1 cellular context compared by ENCODE assay signal in the genomic region with DNA sequence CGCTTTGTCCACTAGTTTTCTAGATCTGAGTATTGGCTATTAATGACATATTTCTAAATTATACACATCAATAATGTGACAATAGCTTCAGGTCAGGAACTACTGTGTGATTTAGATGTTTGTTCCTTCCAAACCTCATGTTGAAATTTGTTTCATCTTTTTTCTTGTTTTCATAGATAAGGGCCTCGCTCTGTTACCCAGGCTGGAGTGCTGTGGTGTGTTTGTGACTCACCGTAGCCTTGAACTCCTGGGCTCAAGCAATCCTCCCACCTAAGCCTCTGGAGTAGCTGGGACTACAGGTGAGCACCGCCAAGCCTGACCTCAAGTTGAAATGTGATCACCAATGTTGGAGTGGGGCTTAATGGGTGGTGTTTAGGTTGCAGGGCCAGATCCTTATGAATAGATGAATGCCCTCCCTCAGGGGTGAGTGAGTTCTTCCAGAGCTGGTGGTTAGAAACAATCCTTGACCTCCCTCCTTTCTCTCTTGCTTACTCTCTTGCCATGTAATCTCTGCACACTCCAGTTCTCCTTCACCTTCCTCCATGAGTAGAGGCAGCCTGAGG.
TF ChIP-seq lines count a peak whose summit lies in the region.

No MANE protein-coding gene starts in this region.

TF ChIP-seq in K562, 482 proteins besides CTCF, POLR2A, EP300 and RAD21 (continued from another document and continues in another):
- TF ChIP-seq ATF2 (CRISPR knock-in tag; IDR thresholded peaks at IDR 0.05) = no peak
- no peak for TF ChIP-seq KAT2B (IDR thresholded peaks at IDR 0.05; ENCODE audit: low read depth, low read length)
- TF ChIP-seq HDAC2 (IDR thresholded peaks at IDR 0.05) = no peak
- TF ChIP-seq, protein P1, sequence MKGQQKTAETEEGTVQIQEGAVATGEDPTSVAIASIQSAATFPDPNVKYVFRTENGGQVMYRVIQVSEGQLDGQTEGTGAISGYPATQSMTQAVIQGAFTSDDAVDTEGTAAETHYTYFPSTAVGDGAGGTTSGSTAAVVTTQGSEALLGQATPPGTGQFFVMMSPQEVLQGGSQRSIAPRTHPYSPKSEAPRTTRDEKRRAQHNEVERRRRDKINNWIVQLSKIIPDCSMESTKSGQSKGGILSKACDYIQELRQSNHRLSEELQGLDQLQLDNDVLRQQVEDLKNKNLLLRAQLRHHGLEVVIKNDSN (CRISPR knock-in tag; IDR thresholded peaks at IDR 0.05) = no peak
- TF ChIP-seq ILF3 (IDR thresholded peaks at IDR 0.05; ENCODE audit: borderline replicate concordance) = no peak
- TF ChIP-seq ZNF668 (CRISPR knock-in tag; IDR thresholded peaks at IDR 0.05) = no peak
- peak; percentile 27; the same call in 1 of the 2 replicates for TF ChIP-seq EGR1 (conservative IDR thresholded peaks at IDR 0.05)
- no peak for TF ChIP-seq RBM15 (IDR thresholded peaks at IDR 0.05; ENCODE audit: insufficient read depth, low read length)
- TF ChIP-seq, protein P2, sequence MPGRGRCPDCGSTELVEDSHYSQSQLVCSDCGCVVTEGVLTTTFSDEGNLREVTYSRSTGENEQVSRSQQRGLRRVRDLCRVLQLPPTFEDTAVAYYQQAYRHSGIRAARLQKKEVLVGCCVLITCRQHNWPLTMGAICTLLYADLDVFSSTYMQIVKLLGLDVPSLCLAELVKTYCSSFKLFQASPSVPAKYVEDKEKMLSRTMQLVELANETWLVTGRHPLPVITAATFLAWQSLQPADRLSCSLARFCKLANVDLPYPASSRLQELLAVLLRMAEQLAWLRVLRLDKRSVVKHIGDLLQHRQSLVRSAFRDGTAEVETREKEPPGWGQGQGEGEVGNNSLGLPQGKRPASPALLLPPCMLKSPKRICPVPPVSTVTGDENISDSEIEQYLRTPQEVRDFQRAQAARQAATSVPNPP (IDR thresholded peaks at IDR 0.05; ENCODE audit: borderline replicate concordance, insufficient read depth, insufficient read length) = no peak
- no peak for TF ChIP-seq ZNF511 (CRISPR knock-in tag; IDR thresholded peaks at IDR 0.05)
- no peak for TF ChIP-seq ZNF609 (CRISPR knock-in tag; IDR thresholded peaks at IDR 0.05; ENCODE audit: borderline replicate concordance)
- TF ChIP-seq GATAD2A (IDR thresholded peaks at IDR 0.05) = no peak
- no peak for TF ChIP-seq ZFPM2 (CRISPR knock-in tag; IDR thresholded peaks at IDR 0.05)
- no peak for TF ChIP-seq ELF2 (CRISPR knock-in tag; IDR thresholded peaks at IDR 0.05)
- TF ChIP-seq, protein P3, sequence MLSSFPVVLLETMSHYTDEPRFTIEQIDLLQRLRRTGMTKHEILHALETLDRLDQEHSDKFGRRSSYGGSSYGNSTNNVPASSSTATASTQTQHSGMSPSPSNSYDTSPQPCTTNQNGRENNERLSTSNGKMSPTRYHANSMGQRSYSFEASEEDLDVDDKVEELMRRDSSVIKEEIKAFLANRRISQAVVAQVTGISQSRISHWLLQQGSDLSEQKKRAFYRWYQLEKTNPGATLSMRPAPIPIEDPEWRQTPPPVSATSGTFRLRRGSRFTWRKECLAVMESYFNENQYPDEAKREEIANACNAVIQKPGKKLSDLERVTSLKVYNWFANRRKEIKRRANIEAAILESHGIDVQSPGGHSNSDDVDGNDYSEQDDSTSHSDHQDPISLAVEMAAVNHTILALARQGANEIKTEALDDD (IDR thresholded peaks at IDR 0.05) = peak; percentile 67; the same call in 1 of the 2 replicates
- TF ChIP-seq, protein P4, sequence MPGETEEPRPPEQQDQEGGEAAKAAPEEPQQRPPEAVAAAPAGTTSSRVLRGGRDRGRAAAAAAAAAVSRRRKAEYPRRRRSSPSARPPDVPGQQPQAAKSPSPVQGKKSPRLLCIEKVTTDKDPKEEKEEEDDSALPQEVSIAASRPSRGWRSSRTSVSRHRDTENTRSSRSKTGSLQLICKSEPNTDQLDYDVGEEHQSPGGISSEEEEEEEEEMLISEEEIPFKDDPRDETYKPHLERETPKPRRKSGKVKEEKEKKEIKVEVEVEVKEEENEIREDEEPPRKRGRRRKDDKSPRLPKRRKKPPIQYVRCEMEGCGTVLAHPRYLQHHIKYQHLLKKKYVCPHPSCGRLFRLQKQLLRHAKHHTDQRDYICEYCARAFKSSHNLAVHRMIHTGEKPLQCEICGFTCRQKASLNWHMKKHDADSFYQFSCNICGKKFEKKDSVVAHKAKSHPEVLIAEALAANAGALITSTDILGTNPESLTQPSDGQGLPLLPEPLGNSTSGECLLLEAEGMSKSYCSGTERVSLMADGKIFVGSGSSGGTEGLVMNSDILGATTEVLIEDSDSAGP (CRISPR knock-in tag; IDR thresholded peaks at IDR 0.05) = no peak
- no peak for TF ChIP-seq FIP1L1 (IDR thresholded peaks at IDR 0.05; ENCODE audit: low read depth, low read length, poor library complexity, severe bottlenecking)
- no peak for TF ChIP-seq ZNF239 (CRISPR knock-in tag; IDR thresholded peaks at IDR 0.05)
- no peak for TF ChIP-seq NELFE (IDR thresholded peaks at IDR 0.05; ENCODE audit: insufficient read depth, insufficient read length)
- TF ChIP-seq, protein P5, sequence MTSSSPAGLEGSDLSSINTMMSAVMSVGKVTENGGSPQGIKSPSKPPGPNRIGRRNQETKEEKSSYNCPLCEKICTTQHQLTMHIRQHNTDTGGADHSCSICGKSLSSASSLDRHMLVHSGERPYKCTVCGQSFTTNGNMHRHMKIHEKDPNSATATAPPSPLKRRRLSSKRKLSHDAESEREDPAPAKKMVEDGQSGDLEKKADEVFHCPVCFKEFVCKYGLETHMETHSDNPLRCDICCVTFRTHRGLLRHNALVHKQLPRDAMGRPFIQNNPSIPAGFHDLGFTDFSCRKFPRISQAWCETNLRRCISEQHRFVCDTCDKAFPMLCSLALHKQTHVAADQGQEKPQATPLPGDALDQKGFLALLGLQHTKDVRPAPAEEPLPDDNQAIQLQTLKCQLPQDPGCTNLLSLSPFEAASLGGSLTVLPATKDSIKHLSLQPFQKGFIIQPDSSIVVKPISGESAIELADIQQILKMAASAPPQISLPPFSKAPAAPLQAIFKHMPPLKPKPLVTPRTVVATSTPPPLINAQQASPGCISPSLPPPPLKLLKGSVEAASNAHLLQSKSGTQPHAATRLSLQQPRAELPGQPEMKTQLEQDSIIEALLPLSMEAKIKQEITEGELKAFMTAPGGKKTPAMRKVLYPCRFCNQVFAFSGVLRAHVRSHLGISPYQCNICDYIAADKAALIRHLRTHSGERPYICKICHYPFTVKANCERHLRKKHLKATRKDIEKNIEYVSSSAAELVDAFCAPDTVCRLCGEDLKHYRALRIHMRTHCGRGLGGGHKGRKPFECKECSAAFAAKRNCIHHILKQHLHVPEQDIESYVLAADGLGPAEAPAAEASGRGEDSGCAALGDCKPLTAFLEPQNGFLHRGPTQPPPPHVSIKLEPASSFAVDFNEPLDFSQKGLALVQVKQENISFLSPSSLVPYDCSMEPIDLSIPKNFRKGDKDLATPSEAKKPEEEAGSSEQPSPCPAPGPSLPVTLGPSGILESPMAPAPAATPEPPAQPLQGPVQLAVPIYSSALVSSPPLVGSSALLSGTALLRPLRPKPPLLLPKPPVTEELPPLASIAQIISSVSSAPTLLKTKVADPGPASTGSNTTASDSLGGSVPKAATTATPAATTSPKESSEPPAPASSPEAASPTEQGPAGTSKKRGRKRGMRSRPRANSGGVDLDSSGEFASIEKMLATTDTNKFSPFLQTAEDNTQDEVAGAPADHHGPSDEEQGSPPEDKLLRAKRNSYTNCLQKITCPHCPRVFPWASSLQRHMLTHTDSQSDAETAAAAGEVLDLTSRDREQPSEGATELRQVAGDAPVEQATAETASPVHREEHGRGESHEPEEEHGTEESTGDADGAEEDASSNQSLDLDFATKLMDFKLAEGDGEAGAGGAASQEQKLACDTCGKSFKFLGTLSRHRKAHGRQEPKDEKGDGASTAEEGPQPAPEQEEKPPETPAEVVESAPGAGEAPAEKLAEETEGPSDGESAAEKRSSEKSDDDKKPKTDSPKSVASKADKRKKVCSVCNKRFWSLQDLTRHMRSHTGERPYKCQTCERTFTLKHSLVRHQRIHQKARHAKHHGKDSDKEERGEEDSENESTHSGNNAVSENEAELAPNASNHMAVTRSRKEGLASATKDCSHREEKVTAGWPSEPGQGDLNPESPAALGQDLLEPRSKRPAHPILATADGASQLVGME (CRISPR knock-in tag; IDR thresholded peaks at IDR 0.05) = no peak
- no peak for TF ChIP-seq SRSF7 (optimal IDR thresholded peaks at IDR 0.05; ENCODE audit: low read depth, low read length)
- TF ChIP-seq ZNF232 (CRISPR knock-in tag; IDR thresholded peaks at IDR 0.05) = no peak
- no peak for TF ChIP-seq ARNT (IDR thresholded peaks at IDR 0.05)
- no peak for TF ChIP-seq HDAC8 (tag; IDR thresholded peaks at IDR 0.05)
- TF ChIP-seq ZBTB2 (IDR thresholded peaks at IDR 0.05) = no peak
- TF ChIP-seq BHLHE40 (IDR thresholded peaks at IDR 0.05; ENCODE audit: low read length) = no peak
- TF ChIP-seq NR3C1 (CRISPR knock-in tag; IDR thresholded peaks at IDR 0.05) = no peak
- TF ChIP-seq KDM4B (IDR thresholded peaks at IDR 0.05; ENCODE audit: borderline replicate concordance in 2 of 2, low read depth in 1 of 2) = no peak
- no peak for TF ChIP-seq RBM39 (optimal IDR thresholded peaks at IDR 0.05; ENCODE audit: low read depth, low read length)
